In the genomic region with DNA sequence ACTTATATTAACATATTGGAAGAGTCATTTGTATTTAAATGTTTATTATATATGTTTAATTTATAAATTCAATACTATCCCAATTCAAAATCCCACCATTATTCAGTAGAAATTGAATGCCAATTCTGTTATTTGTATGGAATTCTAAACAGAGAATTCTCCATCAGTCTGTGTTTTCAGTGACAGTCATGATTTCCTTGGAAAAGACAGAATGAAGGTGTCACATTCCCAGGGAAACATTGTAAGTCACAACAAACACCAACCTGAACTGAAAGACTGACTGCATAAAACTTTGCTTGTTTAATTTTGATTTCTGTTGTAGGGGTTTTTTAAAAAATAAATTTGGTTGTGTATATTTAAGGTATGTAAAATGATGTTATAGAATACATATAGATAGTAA, we compare ENCODE assay signal across 24 cellular contexts.
"Had no signal": no experiment of that assay in that cellular context is flagged by ENCODE, and none has a peak within 500 bp of the region (broad histone marks: within the 10 kb centered on the region; RNA-seq: fewer than 3 reads in every experiment).

No MANE protein-coding gene starts in this region.

- H2AFZ ChIP-seq: neural progenitor cell had no signal

- H3K4me1 ChIP-seq: pancreas, prostate gland, right lobe of liver, sigmoid colon, stomach, thyroid gland, tibial nerve, upper lobe of left lung, vagina had no signal

- H3K4me2 ChIP-seq: neural progenitor cell had no signal

- H3K4me3 ChIP-seq: neural progenitor cell, pancreas, prostate gland, right lobe of liver, sigmoid colon, stomach, thoracic aorta, thyroid gland, tibial nerve, upper lobe of left lung, vagina had no signal

- H3K36me3 ChIP-seq: neural progenitor cell, pancreas, prostate gland, right lobe of liver, sigmoid colon, stomach, thoracic aorta, thyroid gland, tibial nerve, upper lobe of left lung, vagina had no signal

- H3K9me3 ChIP-seq: pancreas, prostate gland, right lobe of liver, sigmoid colon, stomach, thoracic aorta, thyroid gland, tibial nerve, upper lobe of left lung, vagina had no signal

- H3K9ac ChIP-seq: neural progenitor cell had no signal

- H3K27me3 ChIP-seq: neural progenitor cell, pancreas, right lobe of liver, sigmoid colon, stomach, thyroid gland, tibial nerve, upper lobe of left lung, vagina had no signal

- DNase-seq: naive B cell; naive thymus-derived CD8-positive, alpha-beta T cell; nephron progenitor cell; occipital lobe; pancreas; right cardiac atrium; right lobe of liver; sigmoid colon; small intestine; stimulated activated CD4-positive, alpha-beta T cell treated with anti-CD3 and anti-CD28 coated beads, Interleukin-15, amount 100 ng/mL, for 24 hours; stimulated activated CD4-positive, alpha-beta T cell treated with anti-CD3 and anti-CD28 coated beads, Interleukin-2, amount 100 ng/mL, for 24 hours; stimulated activated CD4-positive, alpha-beta T cell treated with anti-CD3 and anti-CD28 coated beads, Interleukin-2, amount 100 ng/mL, for 48 hours; stimulated activated CD4-positive, alpha-beta T cell treated with anti-CD3 and anti-CD28 coated beads, Interleukin-4, amount 100 ng/mL, for 24 hours; stimulated activated naive B cell treated with anti-CD40 and anti-IgM and Interleukin-4, amounts not matched to agents 10 μg/mL and 1 μg/mL and 100 μg/mL, for 72 hours; stimulated activated naive CD4-positive, alpha-beta T cell treated with Interleukin-2 at 50 U/mL for 16 hours; stomach; thyroid gland; trophoblast cell; upper lobe of left lung had no signal

- H3K27ac ChIP-seq: neural progenitor cell, pancreas, prostate gland, right lobe of liver, sigmoid colon, stomach, thoracic aorta, thyroid gland, tibial nerve, upper lobe of left lung, vagina had no signal
